ENCODE assay signal across 17 cellular contexts in the genomic region with DNA sequence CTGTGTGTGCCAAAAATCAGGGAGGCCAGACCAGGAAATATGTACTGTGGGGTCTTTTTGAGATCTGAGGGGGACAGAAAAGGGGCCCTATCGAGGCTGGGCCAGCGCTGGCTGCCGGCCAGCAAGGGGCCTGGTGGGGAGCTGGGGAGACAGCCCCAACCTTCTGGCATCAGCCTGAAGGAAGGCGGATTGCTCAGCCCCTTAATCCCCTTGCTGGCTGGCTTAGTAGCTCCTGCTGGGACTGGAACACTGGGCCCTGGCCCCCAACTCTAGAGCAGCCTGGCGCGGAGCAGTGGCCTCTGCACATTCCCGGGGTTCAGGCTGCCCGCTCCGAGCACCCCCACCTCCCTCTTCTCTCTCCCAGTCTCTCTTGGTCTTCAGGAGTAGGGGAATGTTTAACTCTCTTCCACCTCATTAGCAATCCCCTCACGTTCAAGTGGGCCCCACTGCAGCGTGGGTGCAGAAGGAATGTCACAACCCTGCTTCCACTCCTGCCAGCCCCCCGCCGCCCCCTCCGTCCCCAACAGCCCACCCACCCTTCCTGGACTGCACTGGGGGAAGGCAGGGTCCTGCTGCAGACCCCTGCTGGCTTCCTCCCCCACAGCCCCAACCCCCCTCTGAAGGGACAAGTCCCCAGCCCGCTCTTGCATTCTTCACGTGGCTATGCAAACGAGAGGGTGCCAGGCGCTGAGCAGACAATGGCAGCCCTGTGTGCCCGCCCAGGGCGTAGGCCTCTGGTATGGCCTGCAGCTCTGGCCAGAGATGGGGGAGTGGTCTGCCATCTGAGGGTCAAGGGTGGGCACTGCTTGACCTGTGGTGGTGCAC. TPM values are rescaled to one million over a fixed set of nuclear protein-coding genes. Genes with fewer than 3 reads are reported as not detected.
A peak's percentile ranks its signal among the peaks of the same experiment; 100 is the strongest.
DNase-seq lines count a peak whose midpoint lies in the region.
"Had no signal": no experiment of that assay in that cellular context is flagged by ENCODE, and none has a peak within 500 bp of the region (broad histone marks: within the 10 kb centered on the region; RNA-seq: fewer than 3 reads in every experiment).

No MANE protein-coding gene starts in this region.

- H3K4me1 Mint-ChIP-seq in activated naive CD4-positive, alpha-beta T cell treated with anti-CD3 and anti-CD28 coated beads, Interleukin-2, amount 10 ng/mL, durations not matched to agents 7 days and 5 days = peaks cover 10% of the 10 kb centered on the region

- H3K9me3 Mint-ChIP-seq in activated naive CD4-positive, alpha-beta T cell treated with anti-CD3 and anti-CD28 coated beads, Interleukin-2, amount 10 ng/mL, durations not matched to agents 7 days and 5 days = no peaks in the 10 kb centered on the region
- H3K9me3 Mint-ChIP-seq: IgD-negative memory B cell, naive B cell had no signal

- peak overlapping the region; percentile 49; the same call in 1 of the 2 replicates for H3K9ac ChIP-seq in iPS-20b (ENCODE audit: low read depth, low read length)

- no peak overlapping the region for H3K4me3 Mint-ChIP-seq in activated naive CD4-positive, alpha-beta T cell treated with anti-CD3 and anti-CD28 coated beads, Interleukin-2, amount 10 ng/mL, durations not matched to agents 7 days and 5 days
- H3K4me3 Mint-ChIP-seq: IgD-negative memory B cell, naive B cell had no signal

- no peaks in the 10 kb centered on the region for H3K27me3 ChIP-seq in iPS-20b (ENCODE audit: insufficient read depth, low read length)

- no peaks in the 10 kb centered on the region for H3K27me3 Mint-ChIP-seq in activated naive CD4-positive, alpha-beta T cell treated with anti-CD3 and anti-CD28 coated beads, Interleukin-2, amount 10 ng/mL, durations not matched to agents 7 days and 5 days
- H3K27me3 Mint-ChIP-seq: IgD-negative memory B cell, naive B cell had no signal

- H3K27ac Mint-ChIP-seq in activated naive CD4-positive, alpha-beta T cell treated with anti-CD3 and anti-CD28 coated beads, Interleukin-2, amount 10 ng/mL, durations not matched to agents 7 days and 5 days = no peak overlapping the region
- H3K27ac Mint-ChIP-seq: IgD-negative memory B cell had no signal

- H3K27ac ChIP-seq in iPS-20b (ENCODE audit: low read length) (no peak overlapping the region), substantia nigra (ENCODE audit: low read depth, low read length, poor library complexity, severe bottlenecking) (peak overlapping the region; percentile 12)
- H3K27ac ChIP-seq: C4-2B had no signal

- peak overlapping the region; percentile 65; the same call in 1 of the 2 replicates for H3K4me3 ChIP-seq in iPS-20b (ENCODE audit: low read length)

- H3K36me3 Mint-ChIP-seq in activated naive CD4-positive, alpha-beta T cell treated with anti-CD3 and anti-CD28 coated beads, Interleukin-2, amount 10 ng/mL, durations not matched to agents 7 days and 5 days = peaks cover 3% of the 10 kb centered on the region
- H3K36me3 Mint-ChIP-seq: IgD-negative memory B cell, naive B cell had no signal

- peaks cover 8% of the 10 kb centered on the region for H3K36me3 ChIP-seq in iPS-20b (ENCODE audit: insufficient read depth, low read depth, low read length)

- peak; percentile 10 for DNase-seq in activated naive CD4-positive, alpha-beta T cell treated with anti-CD3 and anti-CD28 coated beads, Interleukin-2, amount 10 ng/mL, durations not matched to agents 7 days and 5 days
- DNase-seq in activated naive CD4-positive, alpha-beta T cell (lab: John Stamatoyannopoulos, UW) = no peak
- peak in 19 of 49 donors; percentile 5 to 45 (median 14) for DNase-seq in substantia nigra (lab: John Stamatoyannopoulos, UW)
- DNase-seq in SK-N-DZ (ENCODE audit: low spot score) = no peak
- no peak for DNase-seq in stimulated activated CD4-positive, alpha-beta T cell treated with anti-CD3 and anti-CD28 coated beads, Interleukin-4, amount 100 ng/mL, for 4 hours
- DNase-seq: 8988T, dermis blood vessel endothelial cell, DND-41, left ventricle myocardium superior, naive B cell, NCI-H1092, NCI-H2107, NCI-H748 treated with DMSO at 0.1 percent for 48 hours, T-helper 1 cell had no signal

- CTCF ChIA-PET in activated naive CD4-positive, alpha-beta T cell treated with anti-CD3 and anti-CD28 coated beads, Interleukin-2, amount 10 ng/mL, durations not matched to agents 7 days and 5 days (lab: Charles Lee) = no interaction called here

- H3K9me3 ChIP-seq in iPS-20b (ENCODE audit: insufficient read depth, low read depth, low read length) = no peaks in the 10 kb centered on the region

- peaks cover 17% of the 10 kb centered on the region; the same call in 1 of the 2 replicates for H3K4me1 ChIP-seq in iPS-20b (ENCODE audit: insufficient read depth, low read length)

RNA-seq across cellular contexts. Expression of a gene that starts 0.9 kb away (rescaled TPM):
- polyA plus RNA-seq in SK-N-DZ (2014; cell fraction: cytosol; rRNA removed) = 1.8 and 2.5 TPM in 2 replicates
- 0.66 and 1.7 TPM in 2 replicates for polyA plus RNA-seq in SK-N-DZ (2014; cell fraction: nucleus; rRNA removed)
- polyA plus RNA-seq: IgD-negative memory B cell had no signal

RNA-seq across cellular contexts. Expression of a gene that starts 25.9 kb away (rescaled TPM):
- polyA plus RNA-seq in SK-N-DZ (2014; cell fraction: cytosol; rRNA removed) = 20.3 and 23.1 TPM in 2 replicates
- polyA plus RNA-seq in SK-N-DZ (2014; cell fraction: nucleus; rRNA removed) = 78.4 and 105 TPM in 2 replicates

RNA-seq across cellular contexts. Expression of a gene that starts 26.1 kb away (rescaled TPM):
- 4.2 and 8.7 TPM in 2 replicates for polyA plus RNA-seq in SK-N-DZ (2014; cell fraction: cytosol; rRNA removed)
- polyA plus RNA-seq in SK-N-DZ (2014; cell fraction: nucleus; rRNA removed) = 3.1 and 7.3 TPM in 2 replicates

RNA-seq across cellular contexts. Expression of a gene that starts 43.8 kb away (rescaled TPM):
- polyA plus RNA-seq in SK-N-DZ (2014; cell fraction: cytosol; rRNA removed) = 0.10 and 0.29 TPM in 2 replicates
- polyA plus RNA-seq in SK-N-DZ (2014; cell fraction: nucleus; rRNA removed) = 0.65 and 0.89 TPM in 2 replicates
- polyA plus RNA-seq: IgD-negative memory B cell had no signal

RNA-seq across cellular contexts. Expression of a gene that starts 58.8 kb away (rescaled TPM):
- 713 and 780 TPM in 2 replicates for polyA plus RNA-seq in SK-N-DZ (2014; cell fraction: cytosol; rRNA removed)
- 300 and 422 TPM in 2 replicates for polyA plus RNA-seq in SK-N-DZ (2014; cell fraction: nucleus; rRNA removed)
